12 cellular contexts compared by ENCODE assay signal in genomic region chr1:89260575-89261275, GRCh38. TPM values are rescaled to one million over a fixed set of nuclear protein-coding genes. Genes with fewer than 3 reads are reported as not detected.
DNase-seq lines count a peak whose midpoint lies in the region; ATAC-seq, FAIRE-seq and TF ChIP-seq lines count a peak whose summit lies in the region.
"Had no signal": no experiment of that assay in that cellular context is flagged by ENCODE, and none has a peak within 500 bp of the region (broad histone marks: within the 10 kb centered on the region; RNA-seq: fewer than 3 reads in every experiment).

No MANE protein-coding gene starts in this region.

- no peaks in the 10 kb centered on the region for H3K27me3 ChIP-seq in BE2C

- FAIRE-seq in H54 (lab: Jason Lieb, UNC) = peak; percentile 79
- FAIRE-seq: bronchial epithelial cell had no signal

- DNase-seq in AG09309 (ENCODE audit: low read depth) = peak; percentile 11
- DNase-seq in H54 (ENCODE audit: insufficient read length, low spot score) = no peak
- DNase-seq in choroid plexus epithelial cell (ENCODE audit: low read depth) = peak; percentile 30
- no peak for DNase-seq in naive thymus-derived CD8-positive, alpha-beta T cell
- no peak for DNase-seq in T-helper 9 cell
- DNase-seq in NK-92 treated with Interleukin-12 subunit alpha and Interleukin-12 subunit beta, amount 100 ng/mL, for 24 hours (lab: John Stamatoyannopoulos, UW) = no peak
- no peak for DNase-seq in BE2C
- DNase-seq: activated CD4-positive, alpha-beta T cell treated with anti-CD3 and anti-CD28 coated beads for 1 hour; NCI-H1417 treated with DMSO at 0.1 percent for 48 hours; PC-9 had no signal

- H3K4me3 Mint-ChIP-seq in naive thymus-derived CD8-positive, alpha-beta T cell = peak overlapping the region in 7 of 10 donors; percentile 32 to 82 (median 73)

- H3K27ac Mint-ChIP-seq in naive thymus-derived CD8-positive, alpha-beta T cell = peak overlapping the region in 7 of 10 donors; percentile 19 to 71 (median 60)

- H3K9me3 ChIP-seq in BE2C = no peaks in the 10 kb centered on the region

- TF ChIP-seq POLR2A in H54 (IDR thresholded peaks at IDR 0.05; ENCODE audit: low read depth, low read length) = no peak

- TF ChIP-seq CTCF in AG09309 (IDR thresholded peaks at IDR 0.05; ENCODE audit: control insufficient read depth, insufficient read depth, low read depth, low read length, missing control alignments) = no peak
- no peak for TF ChIP-seq CTCF in choroid plexus epithelial cell (conservative IDR thresholded peaks at IDR 0.05; ENCODE audit: low read depth, low read length)
- no peak for TF ChIP-seq CTCF in BE2C (IDR thresholded peaks at IDR 0.05; ENCODE audit: low read depth, low read length)

- no peaks in the 10 kb centered on the region for H3K4me1 ChIP-seq in BE2C

- no peaks in the 10 kb centered on the region for H3K36me3 ChIP-seq in BE2C

- H3K4me1 Mint-ChIP-seq in naive thymus-derived CD8-positive, alpha-beta T cell = peaks cover 31 to 73% (median 60%) of the 10 kb centered on the region in 4 donors

- POLR2A ChIA-PET in naive thymus-derived CD8-positive, alpha-beta T cell (lab: Charles Lee) = no interaction called here

- H3K4me3 ChIP-seq in AG09309 (ENCODE audit: control insufficient read depth, low read depth, low read length) (no peak overlapping the region; the same call in 1 of the 2 replicates), choroid plexus epithelial cell (ENCODE audit: low read depth, low read length) (no peak overlapping the region), BE2C (ENCODE audit: low read depth, low read length) (no peak overlapping the region)
- H3K4me3 ChIP-seq: PC-9 had no signal

- no peaks in the 10 kb centered on the region for H3K27me3 Mint-ChIP-seq in naive thymus-derived CD8-positive, alpha-beta T cell

- H3K9me3 Mint-ChIP-seq in naive thymus-derived CD8-positive, alpha-beta T cell = peaks cover 0 to 16% (median 10%) of the 10 kb centered on the region in 9 donors

- peaks cover 24 to 44% (median 42%) of the 10 kb centered on the region in 3 donors for H3K36me3 Mint-ChIP-seq in naive thymus-derived CD8-positive, alpha-beta T cell

- no peak for ATAC-seq in naive thymus-derived CD8-positive, alpha-beta T cell
- ATAC-seq in HG03378 (IDR thresholded peaks at IDR 0.05; ENCODE audit: unreplicated experiment) = no peak

RNA-seq across cellular contexts. Expression of gene GBP5, which starts 11.9 kb away (rescaled TPM):
- total RNA-seq in naive thymus-derived CD8-positive, alpha-beta T cell = 10 to 100 TPM; 19.9 to 22.2 TPM
- 10 to 100 TPM; 24.6 to 51.9 (median 48.7) TPM for polyA plus RNA-seq in naive thymus-derived CD8-positive, alpha-beta T cell
- 0.45 TPM for polyA plus RNA-seq in BE2C (2012; ENCODE audit: insufficient read depth, insufficient read length, low read depth)
- total RNA-seq: PC-9 had no signal

Comparison
In these comparisons a context has a peak if more than half of its experiments do, and no peak if none do; other contexts are left out.
1. DNase-seq: peak in AG09309 (single experiment) and choroid plexus epithelial cell (single experiment); none in H54 (single experiment), naive thymus-derived CD8-positive, alpha-beta T cell (0 of 10), T-helper 9 cell (single experiment), NK-92 treated with Interleukin-12 subunit alpha and Interleukin-12 subunit beta, amount 100 ng/mL, for 24 hours (single experiment) and BE2C (single experiment).